In the genomic region with DNA sequence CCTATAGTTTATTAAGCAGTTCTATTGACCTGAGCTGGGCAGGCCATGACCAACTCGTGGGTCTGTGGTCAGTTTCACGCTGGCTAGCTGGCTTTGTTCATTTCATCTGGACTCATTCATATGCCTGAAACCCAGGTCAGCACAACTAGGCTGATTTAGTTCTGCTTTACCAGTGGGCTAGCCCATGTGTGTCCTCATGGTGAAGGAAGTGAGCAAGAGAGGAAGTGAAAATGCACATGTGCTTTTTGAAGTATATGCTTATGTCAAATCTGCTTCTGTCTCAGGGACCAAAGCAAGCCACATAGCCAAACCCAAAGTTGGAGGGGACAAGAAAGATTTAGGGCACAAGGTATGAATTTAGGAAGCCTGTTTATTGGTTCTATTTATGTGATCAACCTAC, we compare ENCODE assay signal across 10 cellular contexts.
DNase-seq lines count a peak whose midpoint lies in the region; ATAC-seq and TF ChIP-seq lines count a peak whose summit lies in the region.
"Had no signal": no experiment of that assay in that cellular context is flagged by ENCODE, and none has a peak within 500 bp of the region (broad histone marks: within the 10 kb centered on the region; RNA-seq: fewer than 3 reads in every experiment).

No MANE protein-coding gene starts in this region.

- DNase-seq in NAMALWA (ENCODE audit: low spot score) (peak; percentile 63), NCI-H510A treated with DMSO at 0.1 percent for 48 hours (lab: John Stamatoyannopoulos, UW) (no peak), NCI-H1930 (lab: John Stamatoyannopoulos, UW) (no peak)
- no peak for DNase-seq in activated naive CD4-positive, alpha-beta T cell treated with anti-CD3 and anti-CD28 coated beads for 36 hours
- DNase-seq: IMR-90, upper lobe of left lung had no signal

- peaks cover 3% of the 10 kb centered on the region for H3K9me3 Mint-ChIP-seq in stimulated activated memory B cell treated with anti-CD40 and anti-IgM and Interleukin-4, amounts not matched to agents 10 μg/mL and 1 μg/mL and 100 μg/mL, for 72 hours
- no peaks in the 10 kb centered on the region for H3K9me3 Mint-ChIP-seq in activated naive CD4-positive, alpha-beta T cell treated with anti-CD3 and anti-CD28 coated beads for 36 hours

- ATAC-seq in GM19395 (IDR thresholded peaks at IDR 0.05; ENCODE audit: unreplicated experiment) (peak; percentile 99), HG02885 (IDR thresholded peaks at IDR 0.05; ENCODE audit: poor library complexity, unreplicated experiment) (peak; percentile 99), SK-N-SH treated with all-trans-retinoic acid at 6 μM for 48 hours (no peak)
- peak; percentile 86 for ATAC-seq in stimulated activated memory B cell treated with anti-CD40 and anti-IgM and Interleukin-4, amounts not matched to agents 10 μg/mL and 1 μg/mL and 100 μg/mL, for 72 hours

- no peaks in the 10 kb centered on the region for H3K36me3 Mint-ChIP-seq in stimulated activated memory B cell treated with anti-CD40 and anti-IgM and Interleukin-4, amounts not matched to agents 10 μg/mL and 1 μg/mL and 100 μg/mL, for 72 hours
- H3K36me3 Mint-ChIP-seq in activated naive CD4-positive, alpha-beta T cell treated with anti-CD3 and anti-CD28 coated beads for 36 hours (ENCODE audit: low read depth), result no peaks in the 10 kb centered on the region

- H3K4me1 Mint-ChIP-seq in stimulated activated memory B cell treated with anti-CD40 and anti-IgM and Interleukin-4, amounts not matched to agents 10 μg/mL and 1 μg/mL and 100 μg/mL, for 72 hours, result peaks cover 5% of the 10 kb centered on the region
- no peaks in the 10 kb centered on the region for H3K4me1 Mint-ChIP-seq in activated naive CD4-positive, alpha-beta T cell treated with anti-CD3 and anti-CD28 coated beads for 36 hours (ENCODE audit: low read depth)

- intact Hi-C loops in activated naive CD4-positive, alpha-beta T cell treated with anti-CD3 and anti-CD28 coated beads for 36 hours (cut with micrococcal nuclease), result no loop called here

- H3K27ac Mint-ChIP-seq in stimulated activated memory B cell treated with anti-CD40 and anti-IgM and Interleukin-4, amounts not matched to agents 10 μg/mL and 1 μg/mL and 100 μg/mL, for 72 hours, result no peak overlapping the region
- H3K27ac Mint-ChIP-seq in activated naive CD4-positive, alpha-beta T cell treated with anti-CD3 and anti-CD28 coated beads for 36 hours, result no peak overlapping the region

- H3K27me3 Mint-ChIP-seq in stimulated activated memory B cell treated with anti-CD40 and anti-IgM and Interleukin-4, amounts not matched to agents 10 μg/mL and 1 μg/mL and 100 μg/mL, for 72 hours, result no peaks in the 10 kb centered on the region
- no peaks in the 10 kb centered on the region for H3K27me3 Mint-ChIP-seq in activated naive CD4-positive, alpha-beta T cell treated with anti-CD3 and anti-CD28 coated beads for 36 hours (ENCODE audit: low read depth)

- no peak overlapping the region for H3K4me3 Mint-ChIP-seq in stimulated activated memory B cell treated with anti-CD40 and anti-IgM and Interleukin-4, amounts not matched to agents 10 μg/mL and 1 μg/mL and 100 μg/mL, for 72 hours
- no peak overlapping the region for H3K4me3 Mint-ChIP-seq in activated naive CD4-positive, alpha-beta T cell treated with anti-CD3 and anti-CD28 coated beads for 36 hours

- CTCF ChIA-PET in activated naive CD4-positive, alpha-beta T cell treated with anti-CD3 and anti-CD28 coated beads for 36 hours (lab: Charles Lee), result no interaction called here

TF ChIP-seq in SK-N-SH treated with all-trans-retinoic acid at 6 μM for 48 hours, 23 proteins besides CTCF, POLR2A, EP300 and RAD21:
- no peak for TF ChIP-seq ZNF8 (CRISPR knock-in tag; IDR thresholded peaks at IDR 0.05)
- TF ChIP-seq BACH2 (CRISPR knock-in tag; IDR thresholded peaks at IDR 0.05; ENCODE audit: borderline replicate concordance), result no peak
- no peak for TF ChIP-seq CREB5 (CRISPR knock-in tag; IDR thresholded peaks at IDR 0.05; ENCODE audit: low read depth)
- TF ChIP-seq ZC3H10 (CRISPR knock-in tag; IDR thresholded peaks at IDR 0.05), result no peak
